13 cellular contexts compared by ENCODE assay signal in the genomic region with DNA sequence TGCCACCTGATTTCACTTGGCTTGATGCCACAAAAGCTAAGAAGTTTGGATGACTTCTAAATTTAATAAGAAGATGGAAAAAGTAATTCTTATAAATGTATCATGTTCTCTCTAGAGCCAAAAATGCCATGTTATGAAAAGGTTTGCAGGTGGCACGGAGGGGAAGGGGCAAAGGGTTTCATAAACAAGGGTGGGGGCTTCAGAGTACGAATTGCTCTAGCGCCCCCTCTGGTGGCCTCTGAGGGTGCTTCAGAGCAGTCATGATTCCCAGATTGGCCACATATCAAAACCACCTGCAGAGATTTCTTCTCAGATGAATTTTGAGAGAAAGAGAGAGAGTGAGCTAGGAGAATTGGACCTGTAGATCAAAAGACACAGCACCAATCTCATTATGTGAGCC.
DNase-seq lines count a peak whose midpoint lies in the region; TF ChIP-seq lines count a peak whose summit lies in the region.
"Had no signal": no experiment of that assay in that cellular context is flagged by ENCODE, and none has a peak within 500 bp of the region (broad histone marks: within the 10 kb centered on the region; RNA-seq: fewer than 3 reads in every experiment).

No MANE protein-coding gene starts in this region.

- H3K4me1 Mint-ChIP-seq in type B pancreatic cell (ENCODE audit: unreplicated experiment), result peaks cover 12% of the 10 kb centered on the region

- H3K4me3 Mint-ChIP-seq in type B pancreatic cell, result no peak overlapping the region
- H3K4me3 Mint-ChIP-seq: memory B cell had no signal

- TF ChIP-seq POLR2A in erythroblast (IDR thresholded peaks at IDR 0.05; ENCODE audit: low read length), result no peak

- TF ChIP-seq CTCF in type B pancreatic cell (conservative IDR thresholded peaks at IDR 0.05), result peak; percentile 72

- DNase-seq in stimulated activated CD4-positive, alpha-beta T cell treated with anti-CD3 and anti-CD28 coated beads, Interleukin-15, amount 100 ng/mL, for 24 hours, result peak; percentile 4
- no peak for DNase-seq in stimulated activated CD4-positive, alpha-beta T cell treated with anti-CD3 and anti-CD28 coated beads, Interleukin-4, amount 100 ng/mL, for 4 hours
- DNase-seq in NCI-H69 (lab: John Stamatoyannopoulos, UW) (peak; percentile 52), erythroblast (lab: John Stamatoyannopoulos, UW) (peak; percentile 6 to 34), type B pancreatic cell (ENCODE audit: extremely low spot score, unreplicated experiment) (no peak), NCI-H446 (lab: John Stamatoyannopoulos, UW) (no peak), retina (no peak)
- DNase-seq in stimulated activated CD4-positive, alpha-beta T cell treated with anti-CD3 and anti-CD28 coated beads, Interleukin-1b, Interleukin-23, amount 100 ng/mL, for 48 hours, result no peak
- DNase-seq: aorta, foreskin melanocyte, NCI-H187, sigmoid colon had no signal

- no peaks in the 10 kb centered on the region for H3K36me3 Mint-ChIP-seq in type B pancreatic cell
- H3K36me3 Mint-ChIP-seq: memory B cell had no signal

- no peaks in the 10 kb centered on the region for H3K9me3 Mint-ChIP-seq in type B pancreatic cell
- H3K9me3 Mint-ChIP-seq: memory B cell had no signal

- no peak overlapping the region for H3K27ac Mint-ChIP-seq in type B pancreatic cell
- H3K27ac Mint-ChIP-seq: memory B cell had no signal

- H3K27me3 Mint-ChIP-seq in type B pancreatic cell, result peaks cover 50% of the 10 kb centered on the region

Comparison
In these comparisons a context has a peak if more than half of its experiments do, and no peak if none do; other contexts are left out.
1. DNase-seq: peak in stimulated activated CD4-positive, alpha-beta T cell treated with anti-CD3 and anti-CD28 coated beads, Interleukin-15, amount 100 ng/mL, for 24 hours (single experiment), NCI-H69 (single experiment) and erythroblast (2 of 2); none in stimulated activated CD4-positive, alpha-beta T cell treated with anti-CD3 and anti-CD28 coated beads, Interleukin-4, amount 100 ng/mL, for 4 hours (0 of 2), type B pancreatic cell (single experiment), NCI-H446 (0 of 2), retina (single experiment) and stimulated activated CD4-positive, alpha-beta T cell treated with anti-CD3 and anti-CD28 coated beads, Interleukin-1b, Interleukin-23, amount 100 ng/mL, for 48 hours (single experiment).